In genomic region chr10:7998831-7999230, GRCh38 we compare ENCODE assay signal across 19 cellular contexts. TPM values are rescaled to one million over a fixed set of nuclear protein-coding genes. Genes with fewer than 3 reads are reported as not detected.
DNase-seq lines count a peak whose midpoint lies in the region; FAIRE-seq and TF ChIP-seq lines count a peak whose summit lies in the region.
"Had no signal": no experiment of that assay in that cellular context is flagged by ENCODE, and none has a peak within 500 bp of the region (broad histone marks: within the 10 kb centered on the region; RNA-seq: fewer than 3 reads in every experiment).

No MANE protein-coding gene starts in this region.

- H3K36me3 ChIP-seq in left ventricle myocardium inferior: peaks cover 22% of the 10 kb centered on the region
- H3K36me3 ChIP-seq: BE2C, HAP-1 had no signal

- CTCF ChIA-PET in RWPE1 (lab: Yijun Ruan, JAX): no interaction called here

- H3K27ac ChIP-seq in RWPE1 (no peak overlapping the region), left ventricle myocardium inferior (replicated peaks) (no peak overlapping the region)
- H3K27ac ChIP-seq: GM23248 had no signal

- intact Hi-C loops in left ventricle myocardium inferior (cut with micrococcal nuclease): no loop called here

- DNase-seq in RWPE1 (ENCODE audit: low spot score) (peak; percentile 3), dermis microvascular lymphatic vessel endothelial cell (ENCODE audit: low read depth in 2 of 2) (peak; percentile 24 to 65), kidney tubule cell (ENCODE audit: low spot score) (peak; percentile 42), left ventricle myocardium inferior (no peak), DMS53 (lab: John Stamatoyannopoulos, UW) (no peak), urothelium cell line (ENCODE audit: low spot score) (no peak)
- DNase-seq: ACHN; BE2C; C1 segment of cervical spinal cord; CD4-positive, CD25-positive, alpha-beta regulatory T cell; CD8-positive, alpha-beta memory T cell; COR-L47; DMS 273 treated with DMSO at 0.1 percent for 48 hours; DMS79; GF-D8; GM23248 had no signal

- no peaks in the 10 kb centered on the region for H3K4me1 ChIP-seq in left ventricle myocardium inferior
- H3K4me1 ChIP-seq: BE2C, HAP-1 had no signal

- FAIRE-seq in urothelium cell line (lab: Jason Lieb, UNC): no peak
- FAIRE-seq: A204.1, GM19239 had no signal

- no peak for TF ChIP-seq CTCF in RWPE1 (conservative IDR thresholded peaks at IDR 0.05; ENCODE audit: low read depth)
- TF ChIP-seq CTCF in left ventricle myocardium inferior (IDR thresholded peaks at IDR 0.05; ENCODE audit: borderline replicate concordance): no peak

- POLR2A ChIA-PET in RWPE1 (lab: Yijun Ruan, JAX; ENCODE audit: low non-redundant PET): no interaction called here

- no peaks in the 10 kb centered on the region for H3K27me3 ChIP-seq in left ventricle myocardium inferior (ENCODE audit: low read depth)
- H3K27me3 ChIP-seq: BE2C had no signal

- H3K4me3 ChIP-seq in left ventricle myocardium inferior: no peak overlapping the region
- H3K4me3 ChIP-seq: GM23248, HAP-1 had no signal

- peaks cover 26% of the 10 kb centered on the region for H3K9me3 ChIP-seq in left ventricle myocardium inferior (replicated peaks)
- H3K9me3 ChIP-seq: BE2C, HAP-1 had no signal

RNA-seq across cellular contexts. Expression of gene GATA3, which starts 55.7 kb away (rescaled TPM):
- total RNA-seq in dermis microvascular lymphatic vessel endothelial cell: under 0.01 TPM in 2 replicates
- total RNA-seq in left ventricle myocardium inferior: 1.4 TPM
- total RNA-seq: GM23248 had no signal

Comparison
In these comparisons a context has a peak if more than half of its experiments do, and no peak if none do; other contexts are left out.
1. DNase-seq: peak in RWPE1 (single experiment), dermis microvascular lymphatic vessel endothelial cell (2 of 2) and kidney tubule cell (single experiment); none in left ventricle myocardium inferior (single experiment), DMS53 (single experiment) and urothelium cell line (single experiment).